ENCODE assay signal across 8 cellular contexts in genomic region chr16:75238132-75238852, GRCh38. TPM values are rescaled to one million over a fixed set of nuclear protein-coding genes. Genes with fewer than 3 reads are reported as not detected.
DNase-seq lines count a peak whose midpoint lies in the region; ATAC-seq and TF ChIP-seq lines count a peak whose summit lies in the region.

No MANE protein-coding gene starts in this region.

- no peak for TF ChIP-seq CTCF in WTC11 (IDR thresholded peaks at IDR 0.05)
- TF ChIP-seq CTCF in GM10266 (IDR thresholded peaks at IDR 0.05; ENCODE audit: control insufficient read depth, insufficient read depth, low read depth, missing control alignments), result no peak

- no peaks in the 10 kb centered on the region for H3K9me3 Mint-ChIP-seq in WTC11

- peaks cover 19% of the 10 kb centered on the region for H3K4me1 Mint-ChIP-seq in WTC11

- intact Hi-C loops in cardiac septum (cut with DNase I) (no loop called here), sciatic nerve (cut with DNase I) (loop anchor here (10.0 kb wide), 1 partner anchor 147 kb away; no protein-coding TSS in a partner anchor)

- H3K27me3 Mint-ChIP-seq in WTC11 (ENCODE audit: low read depth), result no peaks in the 10 kb centered on the region

- CTCF ChIA-PET in WTC11 (lab: Charles Lee), result interaction anchor here (1.0 to 1.4 kb wide), 2 partner anchors 39 to 227 kb away, joined by 3 to 4 read pairs; partner anchors contain the start of gene TMEM170A

- H3K27ac Mint-ChIP-seq in WTC11, result no peak overlapping the region

- POLR2A ChIA-PET in WTC11 (lab: Charles Lee), result no interaction called here

- no peak overlapping the region for H3K4me3 Mint-ChIP-seq in WTC11

- peak; percentile 77 for DNase-seq in EL
- peak; percentile 15 for DNase-seq in WTC11 (ENCODE audit: low spot score)
- DNase-seq in cardiac septum (ENCODE audit: low spot score), result peak; percentile 89
- DNase-seq in sciatic nerve (ENCODE audit: low spot score), result peak; percentile 82
- DNase-seq in activated CD4-positive, CD25-positive, alpha-beta regulatory T cell (lab: John Stamatoyannopoulos, UW), result no peak
- DNase-seq in GM10266 (ENCODE audit: extremely low spot score), result no peak
- no peak for DNase-seq in SK-N-DZ (ENCODE audit: low spot score)

- peaks cover 42% of the 10 kb centered on the region for H3K36me3 Mint-ChIP-seq in WTC11

- ATAC-seq in WTC11, result no peak
- ATAC-seq in sciatic nerve, result peak; percentile 69
- no peak for ATAC-seq in HG02798 (IDR thresholded peaks at IDR 0.05; ENCODE audit: poor library complexity, unreplicated experiment)

TF ChIP-seq in WTC11, 78 proteins besides CTCF, POLR2A, EP300 and RAD21:
- TF ChIP-seq ZSCAN18 (CRISPR knock-in tag; IDR thresholded peaks at IDR 0.05) (no peak), SMAD3 (CRISPR knock-in tag; IDR thresholded peaks at IDR 0.05; ENCODE audit: borderline replicate concordance) (no peak), TP53 (CRISPR knock-in tag; IDR thresholded peaks at IDR 0.05) (no peak), PRDM15 (CRISPR knock-in tag; IDR thresholded peaks at IDR 0.05) (no peak), FOXP1 (CRISPR knock-in tag; IDR thresholded peaks at IDR 0.05; ENCODE audit: borderline replicate concordance) (no peak), MLX (CRISPR knock-in tag; IDR thresholded peaks at IDR 0.05) (no peak), ERG (CRISPR knock-in tag; IDR thresholded peaks at IDR 0.05) (no peak), RORB (CRISPR knock-in tag; IDR thresholded peaks at IDR 0.05) (no peak), CREB1 (CRISPR knock-in tag; IDR thresholded peaks at IDR 0.05) (no peak), ZNF263 (CRISPR knock-in tag; IDR thresholded peaks at IDR 0.05; ENCODE audit: low read depth) (no peak), JAZF1 (CRISPR knock-in tag; IDR thresholded peaks at IDR 0.05) (no peak)

RNA-seq across cellular contexts. Expression of gene BCAR1, which starts 13.1 kb away (rescaled TPM):
- total RNA-seq in WTC11 (2021) (87.3 to 95.6 TPM (median 88.6 TPM) in 3 replicates), cardiac septum (80.3 TPM), sciatic nerve (71.7 TPM)
- polyA plus RNA-seq in SK-N-DZ (2014; cell fraction: cytosol; rRNA removed), result 38.2 and 42.1 TPM in 2 replicates
- polyA plus RNA-seq in SK-N-DZ (2014; cell fraction: nucleus; rRNA removed), result 33.6 and 40.5 TPM in 2 replicates

RNA-seq across cellular contexts. Expression of gene CTRB1, which starts 19.5 kb away (rescaled TPM):
- total RNA-seq in WTC11 (2021), result 3.9 to 5.7 TPM (median 5.7 TPM) in 3 replicates
- total RNA-seq in cardiac septum, result not detected
- total RNA-seq in sciatic nerve, result 2.7 TPM
- not detected in 2 replicates for polyA plus RNA-seq in SK-N-DZ (2014; cell fraction: cytosol; rRNA removed)
- not detected in 2 replicates for polyA plus RNA-seq in SK-N-DZ (2014; cell fraction: nucleus; rRNA removed)

RNA-seq across cellular contexts. Expression of gene CTRB2, which starts 31.3 kb away (rescaled TPM):
- total RNA-seq in WTC11 (2021), result 5.8 to 11.8 TPM (median 6.8 TPM) in 3 replicates
- not detected for total RNA-seq in cardiac septum
- total RNA-seq in sciatic nerve, result 7.3 TPM
- polyA plus RNA-seq in SK-N-DZ (2014; cell fraction: cytosol; rRNA removed), result not detected in 2 replicates
- polyA plus RNA-seq in SK-N-DZ (2014; cell fraction: nucleus; rRNA removed), result not detected in 2 replicates

Comparison
In these comparisons a context has a peak if more than half of its experiments do, and no peak if none do; other contexts are left out.
1. DNase-seq: peak in EL (single experiment), WTC11 (single experiment), cardiac septum (single experiment) and sciatic nerve (single experiment); none in activated CD4-positive, CD25-positive, alpha-beta regulatory T cell (0 of 4), GM10266 (single experiment) and SK-N-DZ (single experiment).